31 cellular contexts compared by ENCODE assay signal in the genomic region with DNA sequence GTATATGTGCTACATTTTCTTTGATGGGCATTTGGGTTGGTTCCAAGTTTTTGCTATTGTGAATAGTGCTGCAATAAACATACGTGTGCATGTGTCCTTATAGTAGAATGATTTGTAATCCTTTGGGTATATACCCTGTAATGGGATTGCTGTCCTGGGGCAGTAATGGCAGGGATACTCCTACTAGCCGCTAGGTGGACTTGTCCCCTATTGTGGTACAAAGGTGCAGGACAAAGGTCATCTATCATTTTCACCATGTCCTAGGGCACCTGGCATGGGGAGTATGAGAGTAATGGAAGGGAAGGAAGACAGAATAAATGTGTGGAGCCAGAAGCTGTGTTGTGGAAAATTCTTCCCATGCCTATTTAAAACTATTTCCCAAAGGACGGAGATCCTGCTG.
"Had no signal": no experiment of that assay in that cellular context is flagged by ENCODE, and none has a peak within 500 bp of the region (broad histone marks: within the 10 kb centered on the region; RNA-seq: fewer than 3 reads in every experiment).

No MANE protein-coding gene starts in this region.

- H3K4me1 Mint-ChIP-seq: immature natural killer cell had no signal

- H3K36me3 ChIP-seq: left ventricle myocardium inferior, pancreas, prostate gland, sigmoid colon, spleen, tibial nerve, uterus had no signal

- H3K4me3 ChIP-seq: left ventricle myocardium inferior, lung, pancreas, prostate gland, sigmoid colon, spleen, tibial nerve, uterus had no signal

- DNase-seq: hypothalamus; immature natural killer cell; kidney; left colon; left ventricle myocardium inferior; mesendoderm; naive B cell; natural killer cell; nephron progenitor cell; nucleus accumbens; pancreas; posterior cingulate gyrus; retina; right cardiac atrium; sigmoid colon; small intestine; spleen; stimulated activated CD4-positive, alpha-beta T cell treated with anti-CD3 and anti-CD28 coated beads, Interleukin-2, amount 100 ng/mL, for 48 hours; stimulated activated CD4-positive, alpha-beta T cell treated with anti-CD3 and anti-CD28 coated beads, Interleukin-4, amount 100 ng/mL, for 4 hours; stimulated activated CD8-positive, alpha-beta memory T cell treated with anti-CD3 and anti-CD28 coated beads, Interleukin-4, amount 100 ng/mL, for 48 hours; stimulated activated naive CD4-positive, alpha-beta T cell treated with Interleukin-2 at 50 U/mL for 16 hours; stimulated activated naive CD8-positive, alpha-beta T cell treated with anti-CD3 and anti-CD28 coated beads, Interleukin-15, amount 100 ng/mL, for 72 hours; substantia nigra; uterus had no signal

- ATAC-seq: left colon; natural killer cell; pancreas; right cardiac atrium; stimulated activated memory B cell treated with anti-CD40 and anti-IgM and Interleukin-4, amounts not matched to agents 10 μg/mL and 1 μg/mL and 100 μg/mL, for 72 hours; stimulated activated naive CD8-positive, alpha-beta T cell treated with anti-CD3 and anti-CD28 coated beads, Interleukin-15, amount 100 ng/mL, for 72 hours had no signal

- H3K36me3 Mint-ChIP-seq: immature natural killer cell; mesothelial cell of epicardium; naive B cell; natural killer cell; stimulated activated memory B cell treated with anti-CD40 and anti-IgM and Interleukin-4, amounts not matched to agents 10 μg/mL and 1 μg/mL and 100 μg/mL, for 72 hours; type B pancreatic cell had no signal

- H3K27me3 Mint-ChIP-seq: stimulated activated memory B cell treated with anti-CD40 and anti-IgM and Interleukin-4, amounts not matched to agents 10 μg/mL and 1 μg/mL and 100 μg/mL, for 72 hours; stimulated activated naive CD8-positive, alpha-beta T cell treated with anti-CD3 and anti-CD28 coated beads, Interleukin-15, amount 100 ng/mL, for 72 hours had no signal

- H3K9me3 Mint-ChIP-seq: immature natural killer cell; mesothelial cell of epicardium; natural killer cell; nephron progenitor cell; stimulated activated memory B cell treated with anti-CD40 and anti-IgM and Interleukin-4, amounts not matched to agents 10 μg/mL and 1 μg/mL and 100 μg/mL, for 72 hours; stimulated activated naive CD8-positive, alpha-beta T cell treated with anti-CD3 and anti-CD28 coated beads, Interleukin-15, amount 100 ng/mL, for 72 hours had no signal

- H3K9me3 ChIP-seq: left ventricle myocardium inferior, pancreas, prostate gland, sigmoid colon, spleen, tibial nerve, uterus had no signal

- H3K4me3 Mint-ChIP-seq: immature natural killer cell; mesothelial cell of epicardium; naive B cell; natural killer cell; nephron progenitor cell; stimulated activated memory B cell treated with anti-CD40 and anti-IgM and Interleukin-4, amounts not matched to agents 10 μg/mL and 1 μg/mL and 100 μg/mL, for 72 hours; stimulated activated naive CD8-positive, alpha-beta T cell treated with anti-CD3 and anti-CD28 coated beads, Interleukin-15, amount 100 ng/mL, for 72 hours; type B pancreatic cell had no signal

- FAIRE-seq: islet of Langerhans, kidney, pancreas, small intestine had no signal

- H3K27ac ChIP-seq: left ventricle myocardium inferior, pancreas, prostate gland, sigmoid colon, spleen, tibial nerve, uterus had no signal

- H3K27ac Mint-ChIP-seq: immature natural killer cell; mesothelial cell of epicardium; naive B cell; natural killer cell; stimulated activated memory B cell treated with anti-CD40 and anti-IgM and Interleukin-4, amounts not matched to agents 10 μg/mL and 1 μg/mL and 100 μg/mL, for 72 hours; stimulated activated naive CD8-positive, alpha-beta T cell treated with anti-CD3 and anti-CD28 coated beads, Interleukin-15, amount 100 ng/mL, for 72 hours; type B pancreatic cell had no signal

- H3K27me3 ChIP-seq: pancreas, sigmoid colon, spleen, tibial nerve, uterus had no signal

- H3K4me1 ChIP-seq: pancreas, prostate gland, sigmoid colon, spleen, tibial nerve, uterus had no signal
